ENCODE assay signal across 1 cellular context in the genomic region with DNA sequence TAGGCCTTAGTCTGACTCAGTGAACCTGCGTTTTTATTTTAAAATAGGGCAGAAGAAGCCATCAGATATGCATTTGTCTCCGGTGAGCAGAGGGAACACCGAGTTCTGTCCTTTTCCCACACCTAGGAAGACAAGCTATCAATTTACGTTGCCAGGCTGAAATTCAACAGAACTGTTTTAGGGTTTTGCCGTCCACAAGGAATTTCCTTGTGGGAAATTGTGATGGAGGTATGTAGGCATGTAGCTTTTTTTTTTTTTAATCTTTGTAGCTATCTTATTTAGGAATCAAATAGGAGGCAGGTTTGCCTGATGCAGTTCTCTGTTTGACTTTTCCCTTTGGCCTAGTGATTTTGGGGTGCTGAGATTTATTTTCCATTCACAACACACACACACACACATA.
TF ChIP-seq lines count a peak whose summit lies in the region.

No MANE protein-coding gene starts in this region.

TF ChIP-seq in HCT116, 20 proteins besides CTCF, POLR2A, EP300 and RAD21:
- TF ChIP-seq EZH2 (IDR thresholded peaks at IDR 0.05), result no peak
- TF ChIP-seq FOSL1 (IDR thresholded peaks at IDR 0.05; ENCODE audit: low read depth), result no peak
- no peak for TF ChIP-seq CEBPB (IDR thresholded peaks at IDR 0.05; ENCODE audit: low read depth)
- TF ChIP-seq REST (IDR thresholded peaks at IDR 0.05; ENCODE audit: low read depth), result no peak
- TF ChIP-seq JUND (IDR thresholded peaks at IDR 0.05), result no peak
- TF ChIP-seq TCF7L2 (IDR thresholded peaks at IDR 0.05; ENCODE audit: borderline replicate concordance, extremely low read depth, insufficient read depth, insufficient read length), result no peak
- no peak for TF ChIP-seq POLR2AphosphoS5 (IDR thresholded peaks at IDR 0.05; ENCODE audit: low read depth, low read length)
- no peak for TF ChIP-seq SRF (IDR thresholded peaks at IDR 0.05; ENCODE audit: low read depth)
- TF ChIP-seq ZNF274 (IDR thresholded peaks at IDR 0.05; ENCODE audit: low read depth, low read length), result no peak
- no peak for TF ChIP-seq SP1 (IDR thresholded peaks at IDR 0.05; ENCODE audit: low read depth)
- TF ChIP-seq, protein P1, sequence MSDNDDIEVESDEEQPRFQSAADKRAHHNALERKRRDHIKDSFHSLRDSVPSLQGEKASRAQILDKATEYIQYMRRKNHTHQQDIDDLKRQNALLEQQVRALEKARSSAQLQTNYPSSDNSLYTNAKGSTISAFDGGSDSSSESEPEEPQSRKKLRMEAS (IDR thresholded peaks at IDR 0.05), result no peak
- TF ChIP-seq SIN3A (IDR thresholded peaks at IDR 0.05; ENCODE audit: low read depth), result no peak
